9 cellular contexts compared by ENCODE assay signal in genomic region chrX:129980043-129980442, GRCh38. TPM values are rescaled to one million over a fixed set of nuclear protein-coding genes. Genes with fewer than 3 reads are reported as not detected.
DNase-seq lines count a peak whose midpoint lies in the region; ATAC-seq and TF ChIP-seq lines count a peak whose summit lies in the region.
"Had no signal": no experiment of that assay in that cellular context is flagged by ENCODE, and none has a peak within 500 bp of the region (broad histone marks: within the 10 kb centered on the region; RNA-seq: fewer than 3 reads in every experiment).

No MANE protein-coding gene starts in this region.

- H3K4me3 ChIP-seq in lower leg skin (ENCODE audit: low read depth, poor library complexity, severe bottlenecking) (peak overlapping the region; percentile 17), upper lobe of right lung (no peak overlapping the region)

- no peak for TF ChIP-seq POLR2A in lower leg skin (IDR thresholded peaks at IDR 0.05)

- H3K9me3 ChIP-seq in upper lobe of right lung = no peaks in the 10 kb centered on the region

- H3K27me3 ChIP-seq in upper lobe of right lung = no peaks in the 10 kb centered on the region

- peak; percentile 24 for ATAC-seq in Right ventricle myocardium superior (ENCODE audit: poor library complexity)
- ATAC-seq in Right ventricle myocardium inferior = no peak
- peak; percentile 4 for ATAC-seq in upper lobe of right lung
- ATAC-seq in GM19035 (IDR thresholded peaks at IDR 0.05; ENCODE audit: unreplicated experiment) = no peak
- ATAC-seq in GM21360 (IDR thresholded peaks at IDR 0.05; ENCODE audit: unreplicated experiment) = no peak

- no peaks in the 10 kb centered on the region for H3K4me1 ChIP-seq in upper lobe of right lung

- H3K27ac ChIP-seq in upper lobe of right lung = peak overlapping the region; percentile 36
- H3K27ac ChIP-seq: HL-60 had no signal

- TF ChIP-seq CTCF in lower leg skin (IDR thresholded peaks at IDR 0.05) = no peak
- TF ChIP-seq CTCF in upper lobe of right lung (IDR thresholded peaks at IDR 0.05) = no peak

- no peaks in the 10 kb centered on the region for H3K36me3 ChIP-seq in upper lobe of right lung

- 0 to 40% methylated on average over 11 to 24 of the region's 36 CpGs for WGBS in lower leg skin, 2 donors

- intact Hi-C loops in Right ventricle myocardium superior (cut with DNase I) (no loop called here), Right ventricle myocardium inferior (cut with DNase I) (loop anchor here (5.0 to 10.0 kb wide), 2 partner anchors 42 to 135 kb away; partner anchors contain the start of gene ZDHHC9), lower leg skin (cut with DNase I; ENCODE audit: low total_unique reads) (no loop called here), upper lobe of right lung (cut with DNase I) (no loop called here)

- DNase-seq in Right ventricle myocardium superior (peak; percentile 52), Right ventricle myocardium inferior (ENCODE audit: missing footprints) (no peak), lower leg skin (ENCODE audit: low spot score in 2 of 2) (peak in 1 of 2 donors; percentile 89), upper lobe of right lung (peak; percentile 67), T1000 (lab: John Stamatoyannopoulos, UW) (no peak)
- DNase-seq in activated naive CD4-positive, alpha-beta T cell treated with anti-CD3 and anti-CD28 coated beads, Interleukin-2, amount 50 U/mL, for 16 hours = peak; percentile 25

RNA-seq across cellular contexts. Expression of gene BCORL1, which starts 2.4 kb away (rescaled TPM):
- total RNA-seq in Right ventricle myocardium superior = 10.1 TPM
- 11.3 TPM for total RNA-seq in Right ventricle myocardium inferior
- total RNA-seq in lower leg skin = 10 to 100 TPM in 1 of 4 donors, 1 to 10 TPM in 3; 4.3 to 10.0 (median 7.9) TPM
- total RNA-seq in upper lobe of right lung = 15.0 TPM

Comparison
In these comparisons a context has a peak if more than half of its experiments do, and no peak if none do; other contexts are left out.
1. ATAC-seq: peak in Right ventricle myocardium superior (single experiment) and upper lobe of right lung (single experiment); none in Right ventricle myocardium inferior (single experiment), GM19035 (single experiment) and GM21360 (single experiment).
2. DNase-seq: peak in Right ventricle myocardium superior (single experiment), activated naive CD4-positive, alpha-beta T cell treated with anti-CD3 and anti-CD28 coated beads, Interleukin-2, amount 50 U/mL, for 16 hours (single experiment) and upper lobe of right lung (single experiment); none in Right ventricle myocardium inferior (single experiment) and T1000 (single experiment).